ENCODE assay signal across 8 cellular contexts in genomic region chr3:10945683-10946287, GRCh38. TPM values are rescaled to one million over a fixed set of nuclear protein-coding genes. Genes with fewer than 3 reads are reported as not detected.
DNase-seq lines count a peak whose midpoint lies in the region; ATAC-seq and TF ChIP-seq lines count a peak whose summit lies in the region.

No MANE protein-coding gene starts in this region.

- H3K36me3 ChIP-seq in endodermal cell (ENCODE audit: control insufficient read depth, insufficient read depth, low read length): no peaks in the 10 kb centered on the region

- no peaks in the 10 kb centered on the region for H3K36me3 Mint-ChIP-seq in endodermal cell (ENCODE audit: low read depth)

- H3K9me3 ChIP-seq in endodermal cell (ENCODE audit: control insufficient read depth, low read length): peaks cover 9% of the 10 kb centered on the region

- H3K27ac Mint-ChIP-seq in endodermal cell: no peak overlapping the region

- peaks cover 3% of the 10 kb centered on the region for H3K27me3 Mint-ChIP-seq in endodermal cell (ENCODE audit: insufficient read depth)

- H3K9ac ChIP-seq in endodermal cell (ENCODE audit: extremely low read depth, low read length, poor library complexity, severe bottlenecking): no peak overlapping the region

- peaks cover 12% of the 10 kb centered on the region for H3K9me3 Mint-ChIP-seq in endodermal cell

- H3K4me1 ChIP-seq in endodermal cell (ENCODE audit: control insufficient read depth, insufficient read depth, low read length): no peaks in the 10 kb centered on the region

- WGBS in endodermal cell (ENCODE audit: insufficient coverage in 1 of 2, insufficient read length in 1 of 2), 2 experiments: 54 to 100% methylated on average over 2 to 8 of the region's 8 CpGs

- TF ChIP-seq CTCF in LNCaP clone FGC (IDR thresholded peaks at IDR 0.05; ENCODE audit: control insufficient read depth, extremely low read depth, insufficient read depth) (peak; percentile 81), endodermal cell (conservative IDR thresholded peaks at IDR 0.05) (peak; percentile 97)

- H3K4me3 Mint-ChIP-seq in endodermal cell: no peak overlapping the region

- no peaks in the 10 kb centered on the region for H3K27me3 ChIP-seq in endodermal cell (ENCODE audit: control insufficient read depth, insufficient read depth, low read length, poor library complexity, severe bottlenecking)

- no peak overlapping the region for H3K27ac ChIP-seq in endodermal cell (ENCODE audit: low read depth, low read length)

- H3K4me3 ChIP-seq in LNCaP clone FGC (ENCODE audit: low read depth, low read length) (no peak overlapping the region), endodermal cell (ENCODE audit: low read length) (no peak overlapping the region)

- no peaks in the 10 kb centered on the region for H3K4me1 Mint-ChIP-seq in endodermal cell

- peak; percentile 59 for ATAC-seq in stimulated activated naive CD8-positive, alpha-beta T cell treated with anti-CD3 and anti-CD28 coated beads, Interleukin-15, Interleukin-2, amounts not matched to agents 100 U/mL and 50 U/mL, for 24 hours
- ATAC-seq in GM19452 (IDR thresholded peaks at IDR 0.05; ENCODE audit: unreplicated experiment): no peak

- peak in 4 of 6 experiments; percentile 7 to 16 (median 8) for DNase-seq in stimulated activated naive CD4-positive, alpha-beta T cell (lab: John Stamatoyannopoulos, UW)
- no peak for DNase-seq in stimulated activated naive CD4-positive, alpha-beta T cell treated with Interleukin-2 at 50 U/mL for 16 hours (lab: John Stamatoyannopoulos, UW)
- DNase-seq in LNCaP clone FGC (ENCODE audit: low read depth) (peak; percentile 6), endodermal cell (peak; percentile 96), midbrain (lab: John Stamatoyannopoulos, UW) (peak; percentile 75)
- DNase-seq in activated CD4-positive, alpha-beta T cell treated with anti-CD3 and anti-CD28 coated beads, Interleukin-2, amount 50 U/mL, for 4 hours: peak; percentile 7 to 19
- DNase-seq in stimulated activated naive CD8-positive, alpha-beta T cell treated with anti-CD3 and anti-CD28 coated beads, Interleukin-15, Interleukin-2, amounts not matched to agents 100 U/mL and 50 U/mL, for 24 hours: peak; percentile 69

RNA-seq across cellular contexts. Expression of gene SLC6A1, which starts 46.8 kb away (rescaled TPM):
- total RNA-seq in endodermal cell: 1 to 10 TPM in 1 of 2 donors, under 1 TPM in 1; 0.42 to 3.6 TPM
- polyA plus RNA-seq in endodermal cell (2013, experiment 1 of 2): 2.8 TPM
- polyA plus RNA-seq in endodermal cell (2013, experiment 2 of 2): 2.5 TPM
